Comparison of ENCODE assay signal across 12 cellular contexts in the genomic region with DNA sequence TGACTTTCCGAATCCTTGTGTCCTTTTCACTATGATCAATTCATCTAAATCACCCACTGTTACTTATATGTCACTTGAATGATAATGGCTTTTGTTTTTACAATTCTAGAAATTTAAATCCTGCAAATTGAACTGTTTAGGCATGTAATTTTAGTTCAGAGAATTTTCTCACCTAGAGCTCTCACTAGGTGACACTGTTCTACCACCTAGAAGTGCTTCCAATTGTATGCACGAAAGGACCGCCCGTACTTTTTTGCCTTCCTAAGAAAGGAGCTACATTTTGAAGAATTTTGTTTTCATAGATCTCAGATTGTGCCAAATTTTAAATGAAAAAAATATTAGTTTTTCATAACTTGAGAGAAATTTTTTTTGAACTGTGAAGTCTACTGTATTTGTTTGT.
DNase-seq lines count a peak whose midpoint lies in the region; FAIRE-seq and TF ChIP-seq lines count a peak whose summit lies in the region.
"Had no signal": no experiment of that assay in that cellular context is flagged by ENCODE, and none has a peak within 500 bp of the region (broad histone marks: within the 10 kb centered on the region; RNA-seq: fewer than 3 reads in every experiment).

No MANE protein-coding gene starts in this region.

- H3K36me3 ChIP-seq in mammary epithelial cell (ENCODE audit: insufficient read depth, low read length) (no peaks in the 10 kb centered on the region), OCI-LY3 (replicated peaks; ENCODE audit: low read depth, low read length) (no peaks in the 10 kb centered on the region)

- H3K27ac ChIP-seq in mammary epithelial cell (ENCODE audit: insufficient read depth, low read depth, low read length), result no peak overlapping the region
- H3K27ac ChIP-seq in OCI-LY3 (ENCODE audit: low read length), result no peak overlapping the region

- H3K4me1 ChIP-seq in mammary epithelial cell (ENCODE audit: insufficient read depth, low read length) (peaks cover 7% of the 10 kb centered on the region), OCI-LY3 (ENCODE audit: low read length) (peaks cover 6% of the 10 kb centered on the region)

- WGBS in mammary epithelial cell (ENCODE audit: low coverage, missing lambda C conversion rate), result 80% methylated on average over 4 of the region's 4 CpGs

- H3K79me2 ChIP-seq in mammary epithelial cell (ENCODE audit: insufficient read depth, low read length) (no peaks in the 10 kb centered on the region), OCI-LY3 (ENCODE audit: low read length) (no peaks in the 10 kb centered on the region)

- TF ChIP-seq CTCF in mammary epithelial cell (conservative IDR thresholded peaks at IDR 0.05 in 1 of 2, IDR thresholded peaks at IDR 0.05 in 1 of 2; ENCODE audit: extremely low read depth in 1 of 2, insufficient read depth in 1 of 2, low read depth in 1 of 2, low read length in 2 of 2), result peak in 1 of 2 donors; percentile 35
- TF ChIP-seq CTCF in OCI-LY3 (IDR thresholded peaks at IDR 0.05; ENCODE audit: low read depth, low read length), result peak; percentile 98
- TF ChIP-seq CTCF in retinal pigment epithelial cell (conservative IDR thresholded peaks at IDR 0.05; ENCODE audit: low read depth, low read length), result peak; percentile 50

- in situ Hi-C loops in T47D (cut with HindIII; ENCODE audit: low pct_unique_long_range_greater_than_20kb, low sequenced_read_pairs), result no loop called here
- in situ Hi-C loops in mammary epithelial cell (cut with MboI; ENCODE audit: low sequenced_read_pairs in 2 of 2), result no loop called here

- no peak overlapping the region for H3K4me3 ChIP-seq in mammary epithelial cell (replicated peaks in 1 of 3; ENCODE audit: insufficient read depth in 1 of 3, low read depth in 2 of 3, low read length in 3 of 3)
- peak overlapping the region; percentile 14; the same call in 1 of the 2 replicates for H3K4me3 ChIP-seq in OCI-LY3 (ENCODE audit: low read length)
- no peak overlapping the region for H3K4me3 ChIP-seq in retinal pigment epithelial cell (ENCODE audit: low read length)

- intact Hi-C loops in mammary epithelial cell (cut with micrococcal nuclease), result loop anchor here (1.0 kb wide), 2 partner anchors 393 to 687 kb away; partner anchors contain the start of gene NPY1R

- BruUV-seq in mammary epithelial cell (replicated peaks; lab: Mats Ljungman, UMichigan), result no TSS peak

- CTCF ChIA-PET in mammary epithelial cell (lab: Charles Lee; ENCODE audit: low non-redundant PET), result interaction anchor here (0.6 kb wide), 1 partner anchor 686 kb away, joined by 12 read pairs; no protein-coding TSS in a partner anchor

- dilution Hi-C loops in mammary epithelial cell (cut with HindIII; ENCODE audit: low sequenced_read_pairs), result no loop called here

- H3K9ac ChIP-seq in mammary epithelial cell (ENCODE audit: insufficient read depth, low read length), result no peak overlapping the region
- H3K9ac ChIP-seq in OCI-LY3 (ENCODE audit: low read length), result no peak overlapping the region

- DNase-seq in T47D (ENCODE audit: low read depth in 1 of 2, low spot score in 1 of 2) (peak; percentile 4 to 41), mammary epithelial cell (no peak), retinal pigment epithelial cell (ENCODE audit: low read depth) (peak; percentile 15), occipital lobe (lab: John Stamatoyannopoulos, UW) (no peak), NCI-H1105 (lab: John Stamatoyannopoulos, UW) (no peak), NCI-H526 (lab: John Stamatoyannopoulos, UW) (no peak)
- DNase-seq: activated CD8-positive, alpha-beta memory T cell treated with anti-CD3 and anti-CD28 coated beads, Interleukin-2, amount 50 U/mL, for 4 hours; activated naive CD8-positive, alpha-beta T cell treated with anti-CD3 and anti-CD28 coated beads, Interleukin-2, amount 10 ng/mL, durations not matched to agents 7 days and 5 days; NCI-H1105 treated with DMSO at 0.1 percent for 48 hours had no signal

- H3K9me3 ChIP-seq in mammary epithelial cell (replicated peaks; ENCODE audit: insufficient read depth, low read length), result no peaks in the 10 kb centered on the region
- no peaks in the 10 kb centered on the region for H3K9me3 ChIP-seq in OCI-LY3 (ENCODE audit: insufficient read depth, low read length)

- H2AFZ ChIP-seq in mammary epithelial cell (ENCODE audit: low read depth, low read length), result no peak overlapping the region
- H2AFZ ChIP-seq in OCI-LY3 (ENCODE audit: low read depth, low read length), result peak overlapping the region; percentile 56

- no peak overlapping the region for H3K4me2 ChIP-seq in mammary epithelial cell (ENCODE audit: insufficient read depth, low read depth, low read length)
- peak overlapping the region; percentile 40 for H3K4me2 ChIP-seq in OCI-LY3 (ENCODE audit: low read length)

- H3K27me3 ChIP-seq in mammary epithelial cell (ENCODE audit: insufficient read depth, low read length) (no peaks in the 10 kb centered on the region), OCI-LY3 (ENCODE audit: low read depth, low read length) (no peaks in the 10 kb centered on the region)

- H4K20me1 ChIP-seq in mammary epithelial cell (ENCODE audit: insufficient read depth, low read length), result no peaks in the 10 kb centered on the region
- H4K20me1 ChIP-seq in OCI-LY3 (ENCODE audit: insufficient read depth, low read length), result no peaks in the 10 kb centered on the region

- FAIRE-seq in endometrium (lab: Jason Lieb, UNC), result peak; percentile 85
- FAIRE-seq: endothelial cell of umbilical vein had no signal

Comparison
In these comparisons a context has a peak if more than half of its experiments do, and no peak if none do; other contexts are left out.
1. DNase-seq: peak in T47D (2 of 2) and retinal pigment epithelial cell (single experiment); none in mammary epithelial cell (single experiment), occipital lobe (single experiment), NCI-H1105 (single experiment) and NCI-H526 (0 of 2).